ENCODE assay signal across 20 cellular contexts in the genomic region with DNA sequence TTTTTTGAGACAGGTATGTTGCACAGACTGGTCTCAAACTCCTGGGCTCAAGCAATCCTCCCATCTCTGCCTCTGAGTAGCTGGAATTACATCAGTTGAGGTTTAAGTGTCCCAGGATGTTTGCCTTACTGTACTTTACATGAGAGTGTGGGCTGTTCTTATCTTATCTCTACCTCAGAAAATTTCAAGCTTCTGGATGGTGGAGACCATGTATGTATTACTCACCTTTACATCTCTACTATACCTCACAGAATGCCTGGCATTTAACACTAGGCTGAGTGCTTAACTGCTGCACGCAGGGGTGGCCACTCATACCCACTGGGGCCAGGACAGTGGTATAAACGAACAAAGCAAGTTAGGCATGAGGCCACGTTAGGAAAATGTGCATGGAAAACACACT.
DNase-seq lines count a peak whose midpoint lies in the region; ATAC-seq and TF ChIP-seq lines count a peak whose summit lies in the region.
"Had no signal": no experiment of that assay in that cellular context is flagged by ENCODE, and none has a peak within 500 bp of the region (broad histone marks: within the 10 kb centered on the region; RNA-seq: fewer than 3 reads in every experiment).

No MANE protein-coding gene starts in this region.

- no peak overlapping the region for H4K8ac ChIP-seq in trophoblast cell (ENCODE audit: low read depth, low read length)

- H3K18ac ChIP-seq in trophoblast cell (ENCODE audit: low read length) = no peak overlapping the region

- no peak overlapping the region for H4K91ac ChIP-seq in trophoblast cell (ENCODE audit: low read depth, low read length)

- in situ Hi-C loops in transverse colon (cut with MboI; ENCODE audit: low pct_ligation_motif_present in 1 of 4, low pct_unique_long_range_greater_than_20kb in 1 of 4, low sequenced_read_pairs in 3 of 4) = no loop called here

- no peak overlapping the region for H3K4ac ChIP-seq in trophoblast cell (ENCODE audit: low read depth, low read length)

- DNase-seq in NCI-H226 (peak; percentile 87), fibroblast of villous mesenchyme (ENCODE audit: low read depth) (peak; percentile 12), trophoblast cell (peak; percentile 43 to 84), transverse colon (no peak), stomach (no peak), SIG-M5 treated with dmso at 0.1 percent for 504 hours (lab: John Stamatoyannopoulos, UW; ENCODE audit: unreplicated experiment) (no peak)
- DNase-seq: CD4-positive, CD25-positive, alpha-beta regulatory T cell; DMS 273 treated with DMSO at 0.1 percent for 48 hours; DMS79 treated with DMSO at 0.1 percent for 48 hours; Kasumi-1; MM.1S; NCI-H1048; NCI-H1417 treated with DMSO at 0.1 percent for 48 hours; NCI-H187; NCI-H446 treated with DMSO at 0.1 percent for 48 hours; NCI-H526 treated with DMSO at 0.1 percent for 48 hours; OCI-M1 had no signal

- no peak for ATAC-seq in HG03159 (IDR thresholded peaks at IDR 0.05; ENCODE audit: unreplicated experiment)

- no peak overlapping the region for H3K4me2 ChIP-seq in trophoblast cell (ENCODE audit: low read length)

- no peaks in the 10 kb centered on the region for H3K79me2 ChIP-seq in trophoblast cell (ENCODE audit: control insufficient read depth, insufficient read depth, low read length, poor library complexity)

- H3K79me1 ChIP-seq in trophoblast cell (ENCODE audit: low read length) = no peaks in the 10 kb centered on the region

- H2BK120ac ChIP-seq in trophoblast cell (ENCODE audit: insufficient read depth, low read length, poor library complexity) = no peak overlapping the region

- no peak overlapping the region for H2AFZ ChIP-seq in trophoblast cell (ENCODE audit: insufficient read depth, low read length, poor library complexity)

- intact Hi-C loops in transverse colon (cut with DNase I; ENCODE audit: low total_unique reads) (no loop called here), stomach (cut with DNase I; ENCODE audit: low total_unique reads) (no loop called here)

- no peak for TF ChIP-seq EP300 in transverse colon (IDR thresholded peaks at IDR 0.05; ENCODE audit: low read depth)
- TF ChIP-seq EP300 in stomach (IDR thresholded peaks at IDR 0.05) = no peak

- no peak for TF ChIP-seq POLR2A in transverse colon (IDR thresholded peaks at IDR 0.05)
- no peak for TF ChIP-seq POLR2A in stomach (IDR thresholded peaks at IDR 0.05)

- H3K27me3 ChIP-seq in trophoblast cell (ENCODE audit: insufficient read depth, low read length) = no peaks in the 10 kb centered on the region
- no peaks in the 10 kb centered on the region for H3K27me3 ChIP-seq in transverse colon
- no peaks in the 10 kb centered on the region for H3K27me3 ChIP-seq in stomach
- H3K27me3 ChIP-seq: SJSA1 had no signal

- H3K36me3 ChIP-seq in trophoblast cell (ENCODE audit: control insufficient read depth in 1 of 2, insufficient read depth in 2 of 2, low read length in 2 of 2) (no peaks in the 10 kb centered on the region), transverse colon (no peaks in the 10 kb centered on the region), stomach (no peaks in the 10 kb centered on the region)
- H3K36me3 ChIP-seq: SJSA1 had no signal

- WGBS in trophoblast cell (ENCODE audit: extremely low coverage, insufficient coverage, insufficient read length) = no CpG with 5 or more reads among the region's 3 CpGs
- 75% methylated on average over 3 of the region's 3 CpGs; no CpG with 5 or more reads in 1 of the 2 donors for WGBS in transverse colon (ENCODE audit: low coverage in 1 of 2), 2 donors
- WGBS in stomach, 5 donors = 31 to 61% (median 45%) methylated on average over 3 of the region's 3 CpGs

- H2BK12ac ChIP-seq in trophoblast cell (ENCODE audit: low read length) = no peak overlapping the region

- H2BK5ac ChIP-seq in trophoblast cell (ENCODE audit: low read depth, low read length, poor library complexity) = no peak overlapping the region

- H3K4me1 ChIP-seq in trophoblast cell (ENCODE audit: control insufficient read depth in 1 of 2, insufficient read depth in 2 of 2, low read length in 2 of 2) = peaks cover 0 to 2% of the 10 kb centered on the region in 2 experiments
- peaks cover 0 to 6% (median 0%) of the 10 kb centered on the region in 4 donors for H3K4me1 ChIP-seq in transverse colon
- peaks cover 9 to 36% (median 26%) of the 10 kb centered on the region in 4 donors for H3K4me1 ChIP-seq in stomach

- TF ChIP-seq CTCF in C4-2B (conservative IDR thresholded peaks at IDR 0.05) = no peak
- no peak for TF ChIP-seq CTCF in fibroblast of villous mesenchyme (IDR thresholded peaks at IDR 0.05; ENCODE audit: insufficient read depth, low read depth, low read length)
- no peak for TF ChIP-seq CTCF in transverse colon (IDR thresholded peaks at IDR 0.05)
- no peak for TF ChIP-seq CTCF in stomach (IDR thresholded peaks at IDR 0.05)

- H3K9me3 ChIP-seq in trophoblast cell (ENCODE audit: insufficient read depth, low read depth, low read length) (no peaks in the 10 kb centered on the region), transverse colon (no peaks in the 10 kb centered on the region), stomach (no peaks in the 10 kb centered on the region)
- H3K9me3 ChIP-seq: SJSA1 had no signal

- H3K27ac ChIP-seq in C4-2B = peak overlapping the region; percentile 6; the same call in 1 of the 2 replicates
- no peak overlapping the region for H3K27ac ChIP-seq in trophoblast cell (ENCODE audit: low read depth, low read length)
- H3K27ac ChIP-seq in transverse colon = no peak overlapping the region
- no peak overlapping the region for H3K27ac ChIP-seq in stomach
- H3K27ac ChIP-seq: SJSA1 had no signal

- no peak overlapping the region for H3K14ac ChIP-seq in trophoblast cell (ENCODE audit: low read length)

- no peak overlapping the region for H4K12ac ChIP-seq in trophoblast cell (ENCODE audit: low read depth, low read length)

- no peak overlapping the region for H3K4me3 ChIP-seq in fibroblast of villous mesenchyme (ENCODE audit: low read depth, low read length)
- no peak overlapping the region for H3K4me3 ChIP-seq in trophoblast cell (ENCODE audit: low read depth, low read length)
- no peak overlapping the region for H3K4me3 ChIP-seq in transverse colon
- no peak overlapping the region for H3K4me3 ChIP-seq in stomach
- H3K4me3 ChIP-seq: SJSA1 had no signal

- H3K9ac ChIP-seq in trophoblast cell (ENCODE audit: low read length) = no peak overlapping the region

- no peak overlapping the region for H2AK5ac ChIP-seq in trophoblast cell (ENCODE audit: low read length)

- no peak overlapping the region for H3K23ac ChIP-seq in trophoblast cell (ENCODE audit: low read length)

Comparison
In these comparisons a context has a peak if more than half of its experiments do, and no peak if none do; other contexts are left out.
1. DNase-seq: peak in NCI-H226 (single experiment), fibroblast of villous mesenchyme (single experiment) and trophoblast cell (2 of 2); none in transverse colon (single experiment), stomach (single experiment) and SIG-M5 treated with dmso at 0.1 percent for 504 hours (single experiment).